In genomic region chr4:26330946-26331345, GRCh38 we compare ENCODE assay signal across 13 cellular contexts. TPM values are rescaled to one million over a fixed set of nuclear protein-coding genes. Genes with fewer than 3 reads are reported as not detected.
A peak's percentile ranks its signal among the peaks of the same experiment; 100 is the strongest.
DNase-seq lines count a peak whose midpoint lies in the region; ATAC-seq and TF ChIP-seq lines count a peak whose summit lies in the region.
"Had no signal": no experiment of that assay in that cellular context is flagged by ENCODE, and none has a peak within 500 bp of the region (broad histone marks: within the 10 kb centered on the region; RNA-seq: fewer than 3 reads in every experiment).

No MANE protein-coding gene starts in this region.

- no peak for TF ChIP-seq CTCF in HEK293 (tag by site-specific recombination; IDR thresholded peaks at IDR 0.05)

- no peak overlapping the region for H3K4me3 Mint-ChIP-seq in CD4-positive, CD25-positive, alpha-beta regulatory T cell

- H3K27ac Mint-ChIP-seq in CD4-positive, CD25-positive, alpha-beta regulatory T cell = no peak overlapping the region
- H3K27ac Mint-ChIP-seq: activated naive CD8-positive, alpha-beta T cell had no signal

- peaks cover 11% of the 10 kb centered on the region for H3K4me1 ChIP-seq in CD4-positive, CD25-positive, alpha-beta regulatory T cell (ENCODE audit: control insufficient read depth, insufficient read depth, low read length, poor library complexity, severe bottlenecking)
- H3K4me1 ChIP-seq in HEK293 (ENCODE audit: control insufficient read depth, insufficient read depth, low read length) = peaks cover 2% of the 10 kb centered on the region; the same call in 1 of the 2 replicates

- POLR2A ChIA-PET in HEK293 (lab: Yijun Ruan, JAX) = no interaction called here

- no peak for ATAC-seq in CD4-positive, CD25-positive, alpha-beta regulatory T cell (ENCODE audit: low read depth in 2 of 2)
- no peak for ATAC-seq in GM21526 (IDR thresholded peaks at IDR 0.05; ENCODE audit: low FRiP score, unreplicated experiment)

- no peaks in the 10 kb centered on the region for H3K9me3 ChIP-seq in CD4-positive, CD25-positive, alpha-beta regulatory T cell (ENCODE audit: control insufficient read depth in 2 of 2, low read length in 2 of 2)
- no peaks in the 10 kb centered on the region for H3K9me3 ChIP-seq in HEK293 (ENCODE audit: control insufficient read depth, insufficient read depth, low read depth, low read length)
- H3K9me3 ChIP-seq: SJSA1, thoracic aorta had no signal

- H3K36me3 ChIP-seq in CD4-positive, CD25-positive, alpha-beta regulatory T cell (ENCODE audit: control insufficient read depth, insufficient read depth, low read length) = no peaks in the 10 kb centered on the region
- H3K36me3 ChIP-seq in HEK293 (ENCODE audit: control insufficient read depth in 2 of 2, insufficient read depth in 1 of 2, low read length in 2 of 2) = no peaks in the 10 kb centered on the region
- H3K36me3 ChIP-seq: SJSA1, thoracic aorta had no signal

- H3K9me3 Mint-ChIP-seq in CD4-positive, CD25-positive, alpha-beta regulatory T cell = no peaks in the 10 kb centered on the region

- no peaks in the 10 kb centered on the region for H3K27me3 ChIP-seq in CD4-positive, CD25-positive, alpha-beta regulatory T cell (ENCODE audit: control insufficient read depth, insufficient read depth, low read length)
- H3K27me3 ChIP-seq: SJSA1 had no signal

- DNase-seq in CD4-positive, CD25-positive, alpha-beta regulatory T cell = no peak
- DNase-seq in NOMO-1 treated with dmso at 0.1 percent for 144 hours (lab: John Stamatoyannopoulos, UW; ENCODE audit: unreplicated experiment) (peak; percentile 36), glomerular visceral epithelial cell (ENCODE audit: extremely low spot score) (peak; percentile 75), NCI-H1105 (lab: John Stamatoyannopoulos, UW) (no peak), hepatic stellate cell (ENCODE audit: low spot score) (no peak), ecto neural progenitor cell (ENCODE audit: low spot score) (no peak)
- DNase-seq: activated CD4-positive, alpha-beta T cell treated with anti-CD3 and anti-CD28 coated beads for 48 hours; effector CD4-positive, alpha-beta T cell had no signal

- H3K4me1 Mint-ChIP-seq in CD4-positive, CD25-positive, alpha-beta regulatory T cell = peaks cover 26 to 51% (median 41%) of the 10 kb centered on the region in 4 donors

- peaks cover 1% of the 10 kb centered on the region for H3K36me3 Mint-ChIP-seq in CD4-positive, CD25-positive, alpha-beta regulatory T cell

- no peak overlapping the region for H3K27ac ChIP-seq in CD4-positive, CD25-positive, alpha-beta regulatory T cell (ENCODE audit: insufficient read depth, low read length, poor library complexity, severe bottlenecking)
- H3K27ac ChIP-seq in HEK293 (ENCODE audit: extremely low read depth, low read depth, low read length) = no peak overlapping the region
- H3K27ac ChIP-seq: SJSA1, thoracic aorta had no signal

- CTCF ChIA-PET in HEK293 (lab: Yijun Ruan, JAX) = interaction anchor here (0.6 to 3.9 kb wide), 23 partner anchors 9 to 677 kb away, joined by 3 to 18 read pairs (median 5); no protein-coding TSS in a partner anchor

- peak overlapping the region; percentile 61 for H3K4me3 ChIP-seq in CD4-positive, CD25-positive, alpha-beta regulatory T cell (ENCODE audit: low read depth, low read length)
- no peak overlapping the region for H3K4me3 ChIP-seq in HEK293 (ENCODE audit: low read depth, low read length)
- H3K4me3 ChIP-seq: SJSA1, thoracic aorta had no signal

- H3K27me3 Mint-ChIP-seq in CD4-positive, CD25-positive, alpha-beta regulatory T cell = no peaks in the 10 kb centered on the region
- H3K27me3 Mint-ChIP-seq: activated naive CD8-positive, alpha-beta T cell had no signal

TF ChIP-seq in HEK293, 187 proteins besides CTCF, POLR2A, EP300 and RAD21:
- TF ChIP-seq GLIS2 (tag by site-specific recombination; IDR thresholded peaks at IDR 0.05) = no peak
- no peak for TF ChIP-seq KLF16 (tag by site-specific recombination; IDR thresholded peaks at IDR 0.05)
- TF ChIP-seq MYNN (tag by site-specific recombination; IDR thresholded peaks at IDR 0.05; ENCODE audit: borderline replicate concordance) = no peak
- no peak for TF ChIP-seq PRDM4 (tag by site-specific recombination; IDR thresholded peaks at IDR 0.05)
- TF ChIP-seq MEIS1 (CRISPR knock-in tag; IDR thresholded peaks at IDR 0.05; ENCODE audit: borderline replicate concordance) = no peak
- TF ChIP-seq PRDM1 (tag by site-specific recombination; IDR thresholded peaks at IDR 0.05) = no peak
- TF ChIP-seq ZNF2 (tag by site-specific recombination; IDR thresholded peaks at IDR 0.05) = no peak
- TF ChIP-seq FEZF1 (tag by site-specific recombination; IDR thresholded peaks at IDR 0.05) = no peak
- no peak for TF ChIP-seq ZNF548 (tag by site-specific recombination; IDR thresholded peaks at IDR 0.05)
- TF ChIP-seq, protein P1, sequence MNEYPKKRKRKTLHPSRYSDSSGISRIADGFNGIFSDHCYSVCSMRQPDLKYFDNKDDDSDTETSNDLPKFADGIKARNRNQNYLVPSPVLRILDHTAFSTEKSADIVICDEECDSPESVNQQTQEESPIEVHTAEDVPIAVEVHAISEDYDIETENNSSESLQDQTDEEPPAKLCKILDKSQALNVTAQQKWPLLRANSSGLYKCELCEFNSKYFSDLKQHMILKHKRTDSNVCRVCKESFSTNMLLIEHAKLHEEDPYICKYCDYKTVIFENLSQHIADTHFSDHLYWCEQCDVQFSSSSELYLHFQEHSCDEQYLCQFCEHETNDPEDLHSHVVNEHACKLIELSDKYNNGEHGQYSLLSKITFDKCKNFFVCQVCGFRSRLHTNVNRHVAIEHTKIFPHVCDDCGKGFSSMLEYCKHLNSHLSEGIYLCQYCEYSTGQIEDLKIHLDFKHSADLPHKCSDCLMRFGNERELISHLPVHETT (tag by site-specific recombination; IDR thresholded peaks at IDR 0.05) = no peak
- no peak for TF ChIP-seq HOXD13 (CRISPR knock-in tag; IDR thresholded peaks at IDR 0.05; ENCODE audit: borderline replicate concordance)
- no peak for TF ChIP-seq ZNF670 (tag by site-specific recombination; IDR thresholded peaks at IDR 0.05; ENCODE audit: low read depth)
- no peak for TF ChIP-seq SETDB1 (IDR thresholded peaks at IDR 0.05; ENCODE audit: insufficient read length, low read length)
- peak; percentile 57; the same call in 1 of the 2 replicates for TF ChIP-seq ZNF585B (tag by site-specific recombination; IDR thresholded peaks at IDR 0.05)
- TF ChIP-seq SCRT2 (tag by site-specific recombination; IDR thresholded peaks at IDR 0.05) = no peak
- TF ChIP-seq OSR2 (tag by site-specific recombination; IDR thresholded peaks at IDR 0.05) = peak; percentile 49; the same call in 1 of the 2 replicates
- no peak for TF ChIP-seq ZNF660 (tag by site-specific recombination; IDR thresholded peaks at IDR 0.05)

RNA-seq across cellular contexts. Expression of gene RBPJ, which starts 10.1 kb away (rescaled TPM):
- total RNA-seq in CD4-positive, CD25-positive, alpha-beta regulatory T cell = 88.4 TPM
- polyA plus RNA-seq in CD4-positive, CD25-positive, alpha-beta regulatory T cell = 100 to 1,000 TPM in 2 of 4 donors, 10 to 100 TPM in 2; 68.5 to 120 (median 98.0) TPM

Comparison
In these comparisons a context has a peak if more than half of its experiments do, and no peak if none do; other contexts are left out.
1. DNase-seq: peak in NOMO-1 treated with dmso at 0.1 percent for 144 hours (single experiment) and glomerular visceral epithelial cell (single experiment); none in CD4-positive, CD25-positive, alpha-beta regulatory T cell (0 of 3), NCI-H1105 (single experiment), hepatic stellate cell (single experiment) and ecto neural progenitor cell (single experiment).